In genomic region chr10:121309164-121309563, GRCh38 we compare ENCODE assay signal across 18 cellular contexts.
DNase-seq lines count a peak whose midpoint lies in the region; ATAC-seq, FAIRE-seq and TF ChIP-seq lines count a peak whose summit lies in the region.
"Had no signal": no experiment of that assay in that cellular context is flagged by ENCODE, and none has a peak within 500 bp of the region (broad histone marks: within the 10 kb centered on the region; RNA-seq: fewer than 3 reads in every experiment).

No MANE protein-coding gene starts in this region.

- H3K36me3 Mint-ChIP-seq in neural crest cell (ENCODE audit: low read depth) = peaks cover 4% of the 10 kb centered on the region
- no peaks in the 10 kb centered on the region for H3K36me3 Mint-ChIP-seq in activated naive CD4-positive, alpha-beta T cell treated with anti-CD3 and anti-CD28 coated beads, Interleukin-2, amount 10 ng/mL, durations not matched to agents 7 days and 5 days
- H3K36me3 Mint-ChIP-seq in activated naive CD8-positive, alpha-beta T cell treated with anti-CD3 and anti-CD28 coated beads, Interleukin-2, amount 50 U/mL, for 24 hours (ENCODE audit: low read depth) = no peaks in the 10 kb centered on the region

- TF ChIP-seq CTCF in epithelial cell of esophagus (IDR thresholded peaks at IDR 0.05; ENCODE audit: insufficient read depth, low read depth, low read length, missing control alignments) = no peak
- no peak for TF ChIP-seq CTCF in neural crest cell (conservative IDR thresholded peaks at IDR 0.05)

- H3K4me3 ChIP-seq in epithelial cell of esophagus (ENCODE audit: low read length) = no peak overlapping the region

- H3K27me3 Mint-ChIP-seq in neural crest cell (ENCODE audit: low read depth) = no peaks in the 10 kb centered on the region
- H3K27me3 Mint-ChIP-seq in activated naive CD4-positive, alpha-beta T cell treated with anti-CD3 and anti-CD28 coated beads, Interleukin-2, amount 10 ng/mL, durations not matched to agents 7 days and 5 days = no peaks in the 10 kb centered on the region
- no peaks in the 10 kb centered on the region for H3K27me3 Mint-ChIP-seq in activated naive CD8-positive, alpha-beta T cell treated with anti-CD3 and anti-CD28 coated beads, Interleukin-2, amount 50 U/mL, for 24 hours

- H3K9me3 Mint-ChIP-seq in neural crest cell = peaks cover 4% of the 10 kb centered on the region
- H3K9me3 Mint-ChIP-seq in activated naive CD4-positive, alpha-beta T cell treated with anti-CD3 and anti-CD28 coated beads, Interleukin-2, amount 10 ng/mL, durations not matched to agents 7 days and 5 days = peaks cover 8% of the 10 kb centered on the region
- no peaks in the 10 kb centered on the region for H3K9me3 Mint-ChIP-seq in activated naive CD8-positive, alpha-beta T cell treated with anti-CD3 and anti-CD28 coated beads, Interleukin-2, amount 50 U/mL, for 24 hours

- FAIRE-seq in RCC 7860 (lab: Jason Lieb, UNC) = no peak
- FAIRE-seq: G401.6 had no signal

- no peak overlapping the region for H3K27ac Mint-ChIP-seq in neural crest cell (ENCODE audit: unreplicated experiment)
- no peak overlapping the region for H3K27ac Mint-ChIP-seq in activated naive CD4-positive, alpha-beta T cell treated with anti-CD3 and anti-CD28 coated beads, Interleukin-2, amount 10 ng/mL, durations not matched to agents 7 days and 5 days
- H3K27ac Mint-ChIP-seq in activated naive CD8-positive, alpha-beta T cell treated with anti-CD3 and anti-CD28 coated beads, Interleukin-2, amount 50 U/mL, for 24 hours = no peak overlapping the region
- H3K27ac Mint-ChIP-seq: H9 had no signal

- peaks cover 65% of the 10 kb centered on the region for H3K4me1 Mint-ChIP-seq in neural crest cell
- no peaks in the 10 kb centered on the region for H3K4me1 Mint-ChIP-seq in activated naive CD4-positive, alpha-beta T cell treated with anti-CD3 and anti-CD28 coated beads, Interleukin-2, amount 10 ng/mL, durations not matched to agents 7 days and 5 days
- H3K4me1 Mint-ChIP-seq in activated naive CD8-positive, alpha-beta T cell treated with anti-CD3 and anti-CD28 coated beads, Interleukin-2, amount 50 U/mL, for 24 hours = no peaks in the 10 kb centered on the region

- peak overlapping the region; percentile 1 for H3K4me3 Mint-ChIP-seq in neural crest cell
- H3K4me3 Mint-ChIP-seq in activated naive CD4-positive, alpha-beta T cell treated with anti-CD3 and anti-CD28 coated beads, Interleukin-2, amount 10 ng/mL, durations not matched to agents 7 days and 5 days = no peak overlapping the region
- no peak overlapping the region for H3K4me3 Mint-ChIP-seq in activated naive CD8-positive, alpha-beta T cell treated with anti-CD3 and anti-CD28 coated beads, Interleukin-2, amount 50 U/mL, for 24 hours
- H3K4me3 Mint-ChIP-seq: H9 had no signal

- no peak for ATAC-seq in GM19452 (IDR thresholded peaks at IDR 0.05; ENCODE audit: unreplicated experiment)
- ATAC-seq in activated naive CD8-positive, alpha-beta T cell treated with anti-CD3 and anti-CD28 coated beads, Interleukin-2, amount 50 U/mL, for 24 hours = no peak

- CTCF ChIA-PET in activated naive CD4-positive, alpha-beta T cell treated with anti-CD3 and anti-CD28 coated beads, Interleukin-2, amount 10 ng/mL, durations not matched to agents 7 days and 5 days (lab: Charles Lee) = no interaction called here

- DNase-seq in RCC 7860 (ENCODE audit: low spot score) = peak; percentile 16
- peak; percentile 75 for DNase-seq in epithelial cell of esophagus (ENCODE audit: low read depth)
- DNase-seq in neural crest cell (ENCODE audit: low read depth, low spot score) = no peak
- no peak for DNase-seq in HPDE6-E6E7 (ENCODE audit: extremely low spot score)
- DNase-seq in activated naive CD4-positive, alpha-beta T cell treated with anti-CD3 and anti-CD28 coated beads, Interleukin-2, amount 10 ng/mL, durations not matched to agents 7 days and 5 days = no peak
- no peak for DNase-seq in activated naive CD8-positive, alpha-beta T cell treated with anti-CD3 and anti-CD28 coated beads, Interleukin-2, amount 50 U/mL, for 24 hours
- DNase-seq: AML-193, DMS 273 treated with DMSO at 0.1 percent for 48 hours, DND-41, H9, NCI-H1092 treated with DMSO at 0.1 percent for 48 hours, NCI-H2081, NCI-H2171 treated with DMSO at 0.1 percent for 48 hours, NCI-H446, NCI-H526 treated with DMSO at 0.1 percent for 48 hours, SIG-M5 had no signal

Comparison
In these comparisons a context has a peak if more than half of its experiments do, and no peak if none do; other contexts are left out.
1. DNase-seq: peak in RCC 7860 (single experiment) and epithelial cell of esophagus (single experiment); none in neural crest cell (single experiment), HPDE6-E6E7 (single experiment), activated naive CD4-positive, alpha-beta T cell treated with anti-CD3 and anti-CD28 coated beads, Interleukin-2, amount 10 ng/mL, durations not matched to agents 7 days and 5 days (single experiment) and activated naive CD8-positive, alpha-beta T cell treated with anti-CD3 and anti-CD28 coated beads, Interleukin-2, amount 50 U/mL, for 24 hours (single experiment).